In genomic region chr16:30369938-30370443, GRCh38 we compare ENCODE assay signal across 1 cellular context.
TF ChIP-seq lines count a peak whose summit lies in the region.

No MANE protein-coding gene starts in this region.

TF ChIP-seq in HepG2, 621 proteins besides CTCF, POLR2A, EP300 and RAD21 (continued from another document):
- peak; percentile 27; the same call in 1 of the 2 replicates for TF ChIP-seq ZNF281 (CRISPR knock-in tag; IDR thresholded peaks at IDR 0.05; ENCODE audit: borderline replicate concordance)
- TF ChIP-seq MTA1 (CRISPR knock-in tag; IDR thresholded peaks at IDR 0.05; ENCODE audit: borderline replicate concordance), result no peak
- TF ChIP-seq, protein P1, sequence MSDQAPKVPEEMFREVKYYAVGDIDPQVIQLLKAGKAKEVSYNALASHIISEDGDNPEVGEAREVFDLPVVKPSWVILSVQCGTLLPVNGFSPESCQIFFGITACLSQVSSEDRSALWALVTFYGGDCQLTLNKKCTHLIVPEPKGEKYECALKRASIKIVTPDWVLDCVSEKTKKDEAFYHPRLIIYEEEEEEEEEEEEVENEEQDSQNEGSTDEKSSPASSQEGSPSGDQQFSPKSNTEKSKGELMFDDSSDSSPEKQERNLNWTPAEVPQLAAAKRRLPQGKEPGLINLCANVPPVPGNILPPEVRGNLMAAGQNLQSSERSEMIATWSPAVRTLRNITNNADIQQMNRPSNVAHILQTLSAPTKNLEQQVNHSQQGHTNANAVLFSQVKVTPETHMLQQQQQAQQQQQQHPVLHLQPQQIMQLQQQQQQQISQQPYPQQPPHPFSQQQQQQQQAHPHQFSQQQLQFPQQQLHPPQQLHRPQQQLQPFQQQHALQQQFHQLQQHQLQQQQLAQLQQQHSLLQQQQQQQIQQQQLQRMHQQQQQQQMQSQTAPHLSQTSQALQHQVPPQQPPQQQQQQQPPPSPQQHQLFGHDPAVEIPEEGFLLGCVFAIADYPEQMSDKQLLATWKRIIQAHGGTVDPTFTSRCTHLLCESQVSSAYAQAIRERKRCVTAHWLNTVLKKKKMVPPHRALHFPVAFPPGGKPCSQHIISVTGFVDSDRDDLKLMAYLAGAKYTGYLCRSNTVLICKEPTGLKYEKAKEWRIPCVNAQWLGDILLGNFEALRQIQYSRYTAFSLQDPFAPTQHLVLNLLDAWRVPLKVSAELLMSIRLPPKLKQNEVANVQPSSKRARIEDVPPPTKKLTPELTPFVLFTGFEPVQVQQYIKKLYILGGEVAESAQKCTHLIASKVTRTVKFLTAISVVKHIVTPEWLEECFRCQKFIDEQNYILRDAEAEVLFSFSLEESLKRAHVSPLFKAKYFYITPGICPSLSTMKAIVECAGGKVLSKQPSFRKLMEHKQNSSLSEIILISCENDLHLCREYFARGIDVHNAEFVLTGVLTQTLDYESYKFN (CRISPR knock-in tag; conservative IDR thresholded peaks at IDR 0.05), result peak; percentile 31; the same call in 1 of the 2 replicates
- peak; percentile 74 for TF ChIP-seq YEATS4 (CRISPR knock-in tag; IDR thresholded peaks at IDR 0.05; ENCODE audit: borderline replicate concordance)
- TF ChIP-seq, protein P2, sequence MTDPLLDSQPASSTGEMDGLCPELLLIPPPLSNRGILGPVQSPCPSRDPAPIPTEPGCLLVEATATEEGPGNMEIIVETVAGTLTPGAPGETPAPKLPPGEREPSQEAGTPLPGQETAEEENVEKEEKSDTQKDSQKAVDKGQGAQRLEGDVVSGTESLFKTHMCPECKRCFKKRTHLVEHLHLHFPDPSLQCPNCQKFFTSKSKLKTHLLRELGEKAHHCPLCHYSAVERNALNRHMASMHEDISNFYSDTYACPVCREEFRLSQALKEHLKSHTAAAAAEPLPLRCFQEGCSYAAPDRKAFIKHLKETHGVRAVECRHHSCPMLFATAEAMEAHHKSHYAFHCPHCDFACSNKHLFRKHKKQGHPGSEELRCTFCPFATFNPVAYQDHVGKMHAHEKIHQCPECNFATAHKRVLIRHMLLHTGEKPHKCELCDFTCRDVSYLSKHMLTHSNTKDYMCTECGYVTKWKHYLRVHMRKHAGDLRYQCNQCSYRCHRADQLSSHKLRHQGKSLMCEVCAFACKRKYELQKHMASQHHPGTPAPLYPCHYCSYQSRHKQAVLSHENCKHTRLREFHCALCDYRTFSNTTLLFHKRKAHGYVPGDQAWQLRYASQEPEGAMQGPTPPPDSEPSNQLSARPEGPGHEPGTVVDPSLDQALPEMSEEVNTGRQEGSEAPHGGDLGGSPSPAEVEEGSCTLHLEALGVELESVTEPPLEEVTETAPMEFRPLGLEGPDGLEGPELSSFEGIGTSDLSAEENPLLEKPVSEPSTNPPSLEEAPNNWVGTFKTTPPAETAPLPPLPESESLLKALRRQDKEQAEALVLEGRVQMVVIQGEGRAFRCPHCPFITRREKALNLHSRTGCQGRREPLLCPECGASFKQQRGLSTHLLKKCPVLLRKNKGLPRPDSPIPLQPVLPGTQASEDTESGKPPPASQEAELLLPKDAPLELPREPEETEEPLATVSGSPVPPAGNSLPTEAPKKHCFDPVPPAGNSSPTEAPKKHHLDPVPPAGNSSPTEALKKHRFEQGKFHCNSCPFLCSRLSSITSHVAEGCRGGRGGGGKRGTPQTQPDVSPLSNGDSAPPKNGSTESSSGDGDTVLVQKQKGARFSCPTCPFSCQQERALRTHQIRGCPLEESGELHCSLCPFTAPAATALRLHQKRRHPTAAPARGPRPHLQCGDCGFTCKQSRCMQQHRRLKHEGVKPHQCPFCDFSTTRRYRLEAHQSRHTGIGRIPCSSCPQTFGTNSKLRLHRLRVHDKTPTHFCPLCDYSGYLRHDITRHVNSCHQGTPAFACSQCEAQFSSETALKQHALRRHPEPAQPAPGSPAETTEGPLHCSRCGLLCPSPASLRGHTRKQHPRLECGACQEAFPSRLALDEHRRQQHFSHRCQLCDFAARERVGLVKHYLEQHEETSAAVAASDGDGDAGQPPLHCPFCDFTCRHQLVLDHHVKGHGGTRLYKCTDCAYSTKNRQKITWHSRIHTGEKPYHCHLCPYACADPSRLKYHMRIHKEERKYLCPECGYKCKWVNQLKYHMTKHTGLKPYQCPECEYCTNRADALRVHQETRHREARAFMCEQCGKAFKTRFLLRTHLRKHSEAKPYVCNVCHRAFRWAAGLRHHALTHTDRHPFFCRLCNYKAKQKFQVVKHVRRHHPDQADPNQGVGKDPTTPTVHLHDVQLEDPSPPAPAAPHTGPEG (CRISPR knock-in tag; IDR thresholded peaks at IDR 0.05), result peak; percentile 14; the same call in 1 of the 2 replicates
- TF ChIP-seq, protein P3, sequence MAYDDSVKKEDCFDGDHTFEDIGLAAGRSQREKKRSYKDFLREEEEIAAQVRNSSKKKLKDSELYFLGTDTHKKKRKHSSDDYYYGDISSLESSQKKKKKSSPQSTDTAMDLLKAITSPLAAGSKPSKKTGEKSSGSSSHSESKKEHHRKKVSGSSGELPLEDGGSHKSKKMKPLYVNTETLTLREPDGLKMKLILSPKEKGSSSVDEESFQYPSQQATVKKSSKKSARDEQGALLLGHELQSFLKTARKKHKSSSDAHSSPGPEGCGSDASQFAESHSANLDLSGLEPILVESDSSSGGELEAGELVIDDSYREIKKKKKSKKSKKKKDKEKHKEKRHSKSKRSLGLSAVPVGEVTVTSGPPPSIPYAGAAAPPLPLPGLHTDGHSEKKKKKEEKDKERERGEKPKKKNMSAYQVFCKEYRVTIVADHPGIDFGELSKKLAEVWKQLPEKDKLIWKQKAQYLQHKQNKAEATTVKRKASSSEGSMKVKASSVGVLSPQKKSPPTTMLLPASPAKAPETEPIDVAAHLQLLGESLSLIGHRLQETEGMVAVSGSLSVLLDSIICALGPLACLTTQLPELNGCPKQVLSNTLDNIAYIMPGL (CRISPR knock-in tag; IDR thresholded peaks at IDR 0.05; ENCODE audit: borderline replicate concordance in 1 of 2, low read depth in 1 of 2), result peak in 1 of 2 experiments; percentile 53; a peak in 1 of 4 replicates
- peak; percentile 63; the same call in 1 of the 2 replicates for TF ChIP-seq HOXA3 (CRISPR knock-in tag; IDR thresholded peaks at IDR 0.05)
- TF ChIP-seq HOXA9 (CRISPR knock-in tag; IDR thresholded peaks at IDR 0.05; ENCODE audit: borderline replicate concordance), result no peak
- no peak for TF ChIP-seq ATF3 (CRISPR knock-in tag; IDR thresholded peaks at IDR 0.05)
- TF ChIP-seq ZNF652 (CRISPR knock-in tag; IDR thresholded peaks at IDR 0.05; ENCODE audit: borderline replicate concordance, low read depth), result no peak
